ENCODE assay signal across 1 cellular context in the genomic region with DNA sequence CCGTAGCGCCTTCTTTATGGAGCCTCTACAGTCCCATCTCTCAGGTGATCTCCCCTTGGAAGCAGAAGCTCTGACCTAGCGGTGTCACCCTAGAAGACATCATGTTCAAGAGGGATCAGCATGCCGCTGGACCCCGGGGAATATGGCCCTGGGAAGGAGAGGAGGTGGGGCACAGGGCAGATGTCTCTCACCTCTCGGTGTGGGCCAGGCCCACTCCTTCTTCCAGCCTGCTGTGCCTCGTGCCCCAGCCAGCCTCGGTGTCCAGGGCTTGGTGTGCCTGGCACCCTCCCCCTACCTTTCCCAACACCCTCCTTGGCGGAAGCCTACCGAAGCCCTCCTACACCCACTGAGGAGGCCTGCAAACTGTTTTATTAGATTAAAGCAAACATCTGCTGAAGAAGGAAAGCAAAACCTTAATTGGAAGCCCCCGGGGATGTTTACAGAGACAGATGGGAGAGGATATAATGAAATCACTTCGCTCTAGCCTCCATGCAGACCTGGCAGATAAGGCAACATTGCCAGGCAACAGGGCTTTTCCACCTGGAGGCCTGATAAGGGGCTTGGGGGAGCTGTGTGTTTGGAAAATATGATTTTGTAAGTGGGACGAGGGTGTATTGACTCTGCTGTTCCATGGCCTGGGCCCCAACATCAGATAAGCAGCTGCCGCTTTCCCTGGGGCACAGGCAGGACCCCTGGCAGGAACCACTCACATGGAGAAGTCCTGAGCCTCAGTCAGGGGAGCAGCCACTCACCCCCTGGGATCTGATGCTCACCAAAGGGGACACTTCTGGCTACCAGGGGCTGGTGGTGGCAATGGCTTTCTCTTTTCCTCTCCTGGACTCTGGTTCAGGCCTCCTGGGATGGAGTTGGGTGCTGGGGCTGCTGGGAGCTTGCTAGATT.
TF ChIP-seq lines count a peak whose summit lies in the region.

No MANE protein-coding gene starts in this region.

TF ChIP-seq in SK-N-SH treated with all-trans-retinoic acid at 6 μM for 48 hours, 23 proteins besides CTCF, POLR2A, EP300 and RAD21 (continued from another document):
- TF ChIP-seq, protein P1, sequence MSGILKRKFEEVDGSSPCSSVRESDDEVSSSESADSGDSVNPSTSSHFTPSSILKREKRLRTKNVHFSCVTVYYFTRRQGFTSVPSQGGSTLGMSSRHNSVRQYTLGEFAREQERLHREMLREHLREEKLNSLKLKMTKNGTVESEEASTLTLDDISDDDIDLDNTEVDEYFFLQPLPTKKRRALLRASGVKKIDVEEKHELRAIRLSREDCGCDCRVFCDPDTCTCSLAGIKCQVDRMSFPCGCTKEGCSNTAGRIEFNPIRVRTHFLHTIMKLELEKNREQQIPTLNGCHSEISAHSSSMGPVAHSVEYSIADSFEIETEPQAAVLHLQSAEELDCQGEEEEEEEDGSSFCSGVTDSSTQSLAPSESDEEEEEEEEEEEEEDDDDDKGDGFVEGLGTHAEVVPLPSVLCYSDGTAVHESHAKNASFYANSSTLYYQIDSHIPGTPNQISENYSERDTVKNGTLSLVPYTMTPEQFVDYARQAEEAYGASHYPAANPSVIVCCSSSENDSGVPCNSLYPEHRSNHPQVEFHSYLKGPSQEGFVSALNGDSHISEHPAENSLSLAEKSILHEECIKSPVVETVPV (CRISPR knock-in tag; IDR thresholded peaks at IDR 0.05) = peak; percentile 71; the same call in 1 of the 2 replicates
- TF ChIP-seq ZC3H10 (CRISPR knock-in tag; IDR thresholded peaks at IDR 0.05) = no peak
- TF ChIP-seq, protein P2, sequence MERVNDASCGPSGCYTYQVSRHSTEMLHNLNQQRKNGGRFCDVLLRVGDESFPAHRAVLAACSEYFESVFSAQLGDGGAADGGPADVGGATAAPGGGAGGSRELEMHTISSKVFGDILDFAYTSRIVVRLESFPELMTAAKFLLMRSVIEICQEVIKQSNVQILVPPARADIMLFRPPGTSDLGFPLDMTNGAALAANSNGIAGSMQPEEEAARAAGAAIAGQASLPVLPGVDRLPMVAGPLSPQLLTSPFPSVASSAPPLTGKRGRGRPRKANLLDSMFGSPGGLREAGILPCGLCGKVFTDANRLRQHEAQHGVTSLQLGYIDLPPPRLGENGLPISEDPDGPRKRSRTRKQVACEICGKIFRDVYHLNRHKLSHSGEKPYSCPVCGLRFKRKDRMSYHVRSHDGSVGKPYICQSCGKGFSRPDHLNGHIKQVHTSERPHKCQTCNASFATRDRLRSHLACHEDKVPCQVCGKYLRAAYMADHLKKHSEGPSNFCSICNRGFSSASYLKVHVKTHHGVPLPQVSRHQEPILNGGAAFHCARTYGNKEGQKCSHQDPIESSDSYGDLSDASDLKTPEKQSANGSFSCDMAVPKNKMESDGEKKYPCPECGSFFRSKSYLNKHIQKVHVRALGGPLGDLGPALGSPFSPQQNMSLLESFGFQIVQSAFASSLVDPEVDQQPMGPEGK (CRISPR knock-in tag; IDR thresholded peaks at IDR 0.05; ENCODE audit: borderline replicate concordance) = no peak
- TF ChIP-seq ARNTL (CRISPR knock-in tag; IDR thresholded peaks at IDR 0.05; ENCODE audit: borderline replicate concordance, low read depth) = 0 out of 2 replicates have a peak, but pooled peaks have one; percentile 69
- TF ChIP-seq RARB (CRISPR knock-in tag; IDR thresholded peaks at IDR 0.05) = no peak
- TF ChIP-seq, protein P3, sequence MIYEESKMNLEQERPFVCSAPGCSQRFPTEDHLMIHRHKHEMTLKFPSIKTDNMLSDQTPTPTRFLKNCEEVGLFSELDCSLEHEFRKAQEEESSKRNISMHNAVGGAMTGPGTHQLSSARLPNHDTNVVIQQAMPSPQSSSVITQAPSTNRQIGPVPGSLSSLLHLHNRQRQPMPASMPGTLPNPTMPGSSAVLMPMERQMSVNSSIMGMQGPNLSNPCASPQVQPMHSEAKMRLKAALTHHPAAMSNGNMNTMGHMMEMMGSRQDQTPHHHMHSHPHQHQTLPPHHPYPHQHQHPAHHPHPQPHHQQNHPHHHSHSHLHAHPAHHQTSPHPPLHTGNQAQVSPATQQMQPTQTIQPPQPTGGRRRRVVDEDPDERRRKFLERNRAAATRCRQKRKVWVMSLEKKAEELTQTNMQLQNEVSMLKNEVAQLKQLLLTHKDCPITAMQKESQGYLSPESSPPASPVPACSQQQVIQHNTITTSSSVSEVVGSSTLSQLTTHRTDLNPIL (CRISPR knock-in tag; IDR thresholded peaks at IDR 0.05; ENCODE audit: low read depth) = no peak
- peak; percentile 41; the same call in 1 of the 2 replicates for TF ChIP-seq ESRRG (CRISPR knock-in tag; IDR thresholded peaks at IDR 0.05)
- TF ChIP-seq BACH2 (CRISPR knock-in tag; IDR thresholded peaks at IDR 0.05; ENCODE audit: borderline replicate concordance) = no peak
